In the genomic region with DNA sequence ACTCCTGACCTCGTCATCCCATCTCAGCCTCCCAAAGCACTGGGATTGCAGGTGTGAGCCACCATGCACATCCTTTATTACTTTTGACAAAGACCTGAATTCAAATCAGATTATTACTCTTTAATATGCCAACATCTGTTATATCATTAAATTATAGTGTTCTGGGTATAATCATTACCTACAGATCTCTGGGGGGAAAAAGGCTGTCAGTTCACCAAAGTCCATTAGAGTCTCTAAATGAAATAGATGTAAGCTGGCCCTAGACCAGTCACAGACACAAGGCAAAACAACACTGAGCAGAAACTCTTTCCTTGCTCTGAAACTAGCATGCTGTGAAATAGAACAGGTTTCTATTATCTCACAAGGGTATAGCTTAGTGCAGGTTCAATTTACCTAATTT, we compare ENCODE assay signal across 24 cellular contexts.
"Had no signal": no experiment of that assay in that cellular context is flagged by ENCODE, and none has a peak within 500 bp of the region (broad histone marks: within the 10 kb centered on the region; RNA-seq: fewer than 3 reads in every experiment).

No MANE protein-coding gene starts in this region.

- ATAC-seq: natural killer cell; psoas muscle; right cardiac atrium; right lobe of liver; stimulated activated memory B cell treated with anti-CD40 and anti-IgM and Interleukin-4, amounts not matched to agents 10 μg/mL and 1 μg/mL and 100 μg/mL, for 72 hours; stimulated activated naive CD8-positive, alpha-beta T cell treated with anti-CD3 and anti-CD28 coated beads, Interleukin-15, amount 100 ng/mL, for 72 hours; stimulated activated naive CD8-positive, alpha-beta T cell treated with anti-CD3 and anti-CD28 coated beads, Interleukin-15, Interleukin-2, amounts not matched to agents 100 U/mL and 50 U/mL, for 24 hours; upper lobe of right lung had no signal

- DNase-seq: natural killer cell; occipital lobe; ovary; posterior cingulate gyrus; psoas muscle; right cardiac atrium; right lobe of liver; sigmoid colon; small intestine; stimulated activated CD4-positive, alpha-beta T cell treated with anti-CD3 and anti-CD28 coated beads, Interleukin-15, amount 100 ng/mL, for 24 hours; stimulated activated CD4-positive, alpha-beta T cell treated with anti-CD3 and anti-CD28 coated beads, Interleukin-2, amount 100 ng/mL, for 24 hours; stimulated activated CD4-positive, alpha-beta T cell treated with anti-CD3 and anti-CD28 coated beads, Interleukin-2, amount 100 ng/mL, for 48 hours; stimulated activated CD4-positive, alpha-beta T cell treated with anti-CD3 and anti-CD28 coated beads, Interleukin-4, amount 100 ng/mL, for 4 hours; stimulated activated CD8-positive, alpha-beta memory T cell treated with anti-CD3 and anti-CD28 coated beads, Interleukin-4, amount 100 ng/mL, for 48 hours; stimulated activated naive CD4-positive, alpha-beta T cell; stimulated activated naive CD8-positive, alpha-beta T cell treated with anti-CD3 and anti-CD28 coated beads, Interleukin-15, amount 100 ng/mL, for 72 hours; stimulated activated naive CD8-positive, alpha-beta T cell treated with anti-CD3 and anti-CD28 coated beads, Interleukin-15, Interleukin-2, amounts not matched to agents 100 U/mL and 50 U/mL, for 24 hours; substantia nigra; testis; tibial artery; transverse colon; upper lobe of right lung; uterus had no signal
